Comparison of ENCODE assay signal across 9 cellular contexts in genomic region chr4:16224264-16224663, GRCh38. TPM values are rescaled to one million over a fixed set of nuclear protein-coding genes. Genes with fewer than 3 reads are reported as not detected.
DNase-seq lines count a peak whose midpoint lies in the region; ATAC-seq, FAIRE-seq and TF ChIP-seq lines count a peak whose summit lies in the region.
"Had no signal": no experiment of that assay in that cellular context is flagged by ENCODE, and none has a peak within 500 bp of the region (broad histone marks: within the 10 kb centered on the region; RNA-seq: fewer than 3 reads in every experiment).

No MANE protein-coding gene starts in this region.

- TF ChIP-seq CTCF in PC-3 (conservative IDR thresholded peaks at IDR 0.05; ENCODE audit: low read depth, low read length), result no peak
- TF ChIP-seq CTCF in endothelial cell of umbilical vein (IDR thresholded peaks at IDR 0.05; ENCODE audit: extremely low read depth in 1 of 2, insufficient read depth in 1 of 2, low read depth in 1 of 2, low read length in 2 of 2), result no peak
- TF ChIP-seq CTCF in osteoblast (IDR thresholded peaks at IDR 0.05; ENCODE audit: extremely low read depth, low read depth, low read length), result no peak

- H3K9me3 ChIP-seq in PC-3 (ENCODE audit: low read length) (no peaks in the 10 kb centered on the region), endothelial cell of umbilical vein (replicated peaks; ENCODE audit: control insufficient read depth, insufficient read depth, low read length) (no peaks in the 10 kb centered on the region), osteoblast (ENCODE audit: low read depth, low read length) (no peaks in the 10 kb centered on the region)

- intact Hi-C loops in PC-3 (cut with micrococcal nuclease), result no loop called here
- intact Hi-C loops in endothelial cell of umbilical vein (cut with micrococcal nuclease), result loop anchor here (10.0 kb wide), 1 partner anchor 569 kb away; the partner anchor contains the start of gene FBXL5

- POLR2A ChIA-PET in PC-3 (lab: Charles Lee; ENCODE audit: unreplicated experiment), result no interaction called here
- POLR2A ChIA-PET in endothelial cell of umbilical vein (lab: Charles Lee), result no interaction called here

- CTCF ChIA-PET in PC-3 (lab: Charles Lee) (interaction anchor here (0.9 kb wide), 1 partner anchor 28 kb away, joined by 4 read pairs; no protein-coding TSS in a partner anchor), endothelial cell of umbilical vein (lab: Charles Lee) (interaction anchor here (1.2 to 1.3 kb wide), 2 partner anchors 17 to 26 kb away, joined by 3 read pairs; no protein-coding TSS in a partner anchor)

- no peaks in the 10 kb centered on the region for H3F3A ChIP-seq in PC-3 (ENCODE audit: low read length, unreplicated experiment)

- no peak for FAIRE-seq in endothelial cell of umbilical vein (lab: Jason Lieb, UNC)

- H3K4me3 ChIP-seq in GM08714 (ENCODE audit: low read length) (peak overlapping the region; percentile 100), PC-3 (ENCODE audit: low read length) (peak overlapping the region; percentile 78), endothelial cell of umbilical vein (replicated peaks in 1 of 3; ENCODE audit: insufficient read depth in 1 of 3, low read depth in 1 of 3, low read length in 3 of 3) (no peak overlapping the region), osteoblast (ENCODE audit: insufficient read depth, low read length) (peak overlapping the region; percentile 19)

- peak overlapping the region; percentile 83 for H3K4me2 ChIP-seq in PC-3 (ENCODE audit: low read length)
- peak overlapping the region; percentile 100 for H3K4me2 ChIP-seq in endothelial cell of umbilical vein (ENCODE audit: insufficient read depth, low read length)
- H3K4me2 ChIP-seq in osteoblast (ENCODE audit: insufficient read depth, low read length), result peak overlapping the region; percentile 84

- H3K9me1 ChIP-seq in endothelial cell of umbilical vein (replicated peaks; ENCODE audit: control insufficient read depth, extremely low read depth, insufficient read depth, low read length), result no peaks in the 10 kb centered on the region

- no peak overlapping the region for H3K9ac ChIP-seq in PC-3 (ENCODE audit: low read length)
- no peak overlapping the region for H3K9ac ChIP-seq in endothelial cell of umbilical vein (replicated peaks; ENCODE audit: extremely low read depth, insufficient read depth, low read length)

- dilution Hi-C loops in endothelial cell of umbilical vein (cut with MboI; ENCODE audit: extremely low pct_ligation_motif_present, low sequenced_read_pairs), result no loop called here

- H4K20me1 ChIP-seq in PC-3 (ENCODE audit: low read length) (no peaks in the 10 kb centered on the region; the same call in 1 of the 2 replicates), endothelial cell of umbilical vein (replicated peaks; ENCODE audit: control insufficient read depth, extremely low read depth, insufficient read depth, low read length) (peaks cover 3% of the 10 kb centered on the region), osteoblast (ENCODE audit: insufficient read depth, low read length) (peaks cover 18% of the 10 kb centered on the region)

- DNase-seq in PC-3, result no peak
- no peak for DNase-seq in endothelial cell of umbilical vein (ENCODE audit: low read depth, low spot score)
- DNase-seq in osteoblast (ENCODE audit: insufficient read length, low spot score, missing footprints), result no peak
- no peak for DNase-seq in NCI-H1694 (lab: John Stamatoyannopoulos, UW)
- no peak for DNase-seq in central memory CD4-positive, alpha-beta T cell
- no peak for DNase-seq in activated CD4-positive, alpha-beta T cell treated with anti-CD3 and anti-CD28 coated beads for 48 hours
- DNase-seq: T-helper 9 cell had no signal

- ATAC-seq in PC-3, result no peak
- no peak for ATAC-seq in HG02870 (IDR thresholded peaks at IDR 0.05; ENCODE audit: unreplicated experiment)

- H3K36me3 ChIP-seq in PC-3 (ENCODE audit: low read depth, low read length), result no peaks in the 10 kb centered on the region
- H3K36me3 ChIP-seq in endothelial cell of umbilical vein (ENCODE audit: control insufficient read depth in 2 of 2, extremely low read depth in 1 of 2, insufficient read depth in 2 of 2, low read length in 2 of 2), result no peaks in the 10 kb centered on the region
- H3K36me3 ChIP-seq in osteoblast (ENCODE audit: insufficient read depth, low read length), result no peaks in the 10 kb centered on the region

- TF ChIP-seq POLR2A in endothelial cell of umbilical vein (IDR thresholded peaks at IDR 0.05; ENCODE audit: low read depth, low read length), result no peak

- H3K79me2 ChIP-seq in PC-3 (ENCODE audit: low read length) (peaks cover 73% of the 10 kb centered on the region), endothelial cell of umbilical vein (ENCODE audit: control insufficient read depth, insufficient read depth, low read length) (peaks cover 28% of the 10 kb centered on the region), osteoblast (ENCODE audit: insufficient read depth, low read length) (peaks cover 59% of the 10 kb centered on the region)

- no TSS peak for BruUV-seq in PC-3 (replicated peaks; lab: Mats Ljungman, UMichigan)
- BruUV-seq in endothelial cell of umbilical vein (replicated peaks; lab: Mats Ljungman, UMichigan), result no TSS peak

- H2AFZ ChIP-seq in PC-3 (ENCODE audit: low read length) (no peak overlapping the region), endothelial cell of umbilical vein (ENCODE audit: low read depth, low read length) (no peak overlapping the region), osteoblast (ENCODE audit: low read length) (no peak overlapping the region)

- no peaks in the 10 kb centered on the region for H3K27me3 ChIP-seq in PC-3 (ENCODE audit: low read length)
- H3K27me3 ChIP-seq in endothelial cell of umbilical vein (ENCODE audit: control insufficient read depth in 2 of 2, insufficient read depth in 2 of 2, low read length in 2 of 2), result no peaks in the 10 kb centered on the region
- H3K27me3 ChIP-seq in osteoblast (ENCODE audit: insufficient read depth, low read length), result no peaks in the 10 kb centered on the region

- no peaks in the 10 kb centered on the region for H3K9me2 ChIP-seq in PC-3 (replicated peaks; ENCODE audit: low read length)

- peaks cover 18% of the 10 kb centered on the region; the same call in 1 of the 2 replicates for H3K4me1 ChIP-seq in PC-3 (ENCODE audit: insufficient read depth, low read length)
- peaks cover 15% of the 10 kb centered on the region for H3K4me1 ChIP-seq in endothelial cell of umbilical vein (ENCODE audit: control insufficient read depth, extremely low read depth, insufficient read depth, low read length)
- peaks cover 18% of the 10 kb centered on the region for H3K4me1 ChIP-seq in osteoblast (ENCODE audit: insufficient read depth, low read length)

- H3K27ac ChIP-seq in PC-3 (ENCODE audit: low read length) (no peak overlapping the region), endothelial cell of umbilical vein (ENCODE audit: insufficient read depth, low read depth, low read length) (no peak overlapping the region), osteoblast (ENCODE audit: low read depth, low read length) (no peak overlapping the region)

TF ChIP-seq in endothelial cell of umbilical vein, 7 proteins besides CTCF, POLR2A, EP300 and RAD21:
- no peak for TF ChIP-seq EZH2 (IDR thresholded peaks at IDR 0.05; ENCODE audit: borderline replicate concordance, low read depth, low read length, severe bottlenecking)
- TF ChIP-seq MYC (IDR thresholded peaks at IDR 0.05; ENCODE audit: low read depth, low read length), result no peak
- TF ChIP-seq FOS (IDR thresholded peaks at IDR 0.05; ENCODE audit: borderline replicate concordance, insufficient read depth, low read length), result no peak
- TF ChIP-seq JUN (IDR thresholded peaks at IDR 0.05; ENCODE audit: borderline replicate concordance, insufficient read depth, insufficient read length, low read depth), result no peak
- no peak for TF ChIP-seq GATA2 (IDR thresholded peaks at IDR 0.05; ENCODE audit: insufficient read depth, insufficient read length, low read depth, low read length)
- no peak for TF ChIP-seq MAX (IDR thresholded peaks at IDR 0.05; ENCODE audit: insufficient read depth, insufficient read length)
- TF ChIP-seq POLR2AphosphoS5 (IDR thresholded peaks at IDR 0.05; ENCODE audit: insufficient read depth, low read depth, low read length), result no peak

RNA-seq across cellular contexts. Expression of gene TAPT1, which starts 2.0 kb away (rescaled TPM):
- total RNA-seq in PC-3 (2014; rRNA removed), result 6.0 and 8.7 TPM in 2 replicates
- 17.5 and 19.9 TPM in 2 replicates for total RNA-seq in endothelial cell of umbilical vein
- 6.9 and 7.4 TPM in 2 replicates for polyA plus RNA-seq in endothelial cell of umbilical vein
- 6.3 and 7.6 TPM in 2 replicates for polyA plus RNA-seq in endothelial cell of umbilical vein (2011; cell fraction: cytosol; rRNA removed)
- 25.5 and 25.8 TPM in 2 replicates for polyA plus RNA-seq in endothelial cell of umbilical vein (2011; cell fraction: nucleus; rRNA removed)
- 8.6 and 10.2 TPM in 2 replicates for polyA plus RNA-seq in endothelial cell of umbilical vein (2012)
- polyA minus RNA-seq in endothelial cell of umbilical vein, result 18.7 and 22.5 TPM in 2 replicates
- 8.2 TPM for polyA minus RNA-seq in endothelial cell of umbilical vein (2011; cell fraction: cytosol; rRNA and poly(A)+ RNA removed)
- polyA minus RNA-seq in endothelial cell of umbilical vein (2011; cell fraction: nucleus; rRNA and poly(A)+ RNA removed), result 38.3 and 47.6 TPM in 2 replicates
- 18.0 and 19.5 TPM in 2 replicates for total RNA-seq in osteoblast

Comparison
In these comparisons a context has a peak if more than half of its experiments do, and no peak if none do; other contexts are left out.
1. H3K4me3 ChIP-seq: peak in GM08714 (single experiment), PC-3 (single experiment) and osteoblast (single experiment); none in endothelial cell of umbilical vein (0 of 3).
2. Peak in every context shown above with its lines, with median percentiles within 50 percentile points of each other: H3K4me2 ChIP-seq.